In genomic region chr20:58894652-58895051, GRCh38 we compare ENCODE assay signal across 10 cellular contexts. TPM values are rescaled to one million over a fixed set of nuclear protein-coding genes. Genes with fewer than 3 reads are reported as not detected.
DNase-seq lines count a peak whose midpoint lies in the region; ATAC-seq and TF ChIP-seq lines count a peak whose summit lies in the region.
"Had no signal": no experiment of that assay in that cellular context is flagged by ENCODE, and none has a peak within 500 bp of the region (broad histone marks: within the 10 kb centered on the region; RNA-seq: fewer than 3 reads in every experiment).

No MANE protein-coding gene starts in this region.

- H3K4me1 ChIP-seq in Loucy (ENCODE audit: insufficient read depth, low read length, poor library complexity, severe bottlenecking) = peaks cover 51% of the 10 kb centered on the region

- H3K9me3 ChIP-seq in CD4-positive, alpha-beta T cell (ENCODE audit: control insufficient read depth, low read length) = no peaks in the 10 kb centered on the region
- H3K9me3 ChIP-seq in Loucy (ENCODE audit: insufficient read depth, low read depth, low read length) (no peaks in the 10 kb centered on the region), neural cell (ENCODE audit: low read length) (no peaks in the 10 kb centered on the region)

- H3F3A ChIP-seq in Loucy (ENCODE audit: low read depth) (no peaks in the 10 kb centered on the region; the same call in 1 of the 2 replicates), neural cell (ENCODE audit: insufficient read depth, low read length, poor library complexity, severe bottlenecking) (no peaks in the 10 kb centered on the region)

- CTCF ChIA-PET in CD4-positive, alpha-beta T cell (lab: Charles Lee) = interaction anchor here (1.4 kb wide), 1 partner anchor 9 kb away, joined by 3 read pairs; no protein-coding TSS in a partner anchor

- H3K27ac ChIP-seq in CD4-positive, alpha-beta T cell (ENCODE audit: low read depth, low read length) = no peak overlapping the region
- H3K27ac ChIP-seq in neural cell (ENCODE audit: low read length) = peak overlapping the region; percentile 99

- H3K4me2 ChIP-seq in Loucy (ENCODE audit: low read depth, low read length, poor library complexity, severe bottlenecking) = peak overlapping the region; percentile 97
- H3K4me2 ChIP-seq in neural cell (ENCODE audit: low read length) = peak overlapping the region; percentile 77

- DNase-seq in CD4-positive, alpha-beta T cell = no peak
- DNase-seq in chondrocyte (ENCODE audit: low spot score) = no peak
- no peak for DNase-seq in superior temporal gyrus (ENCODE audit: extremely low spot score)
- DNase-seq: activated CD8-positive, alpha-beta memory T cell treated with anti-CD3 and anti-CD28 coated beads, Interleukin-2, amount 50 U/mL, for 4 hours; foreskin melanocyte had no signal

- H3K27me3 ChIP-seq in CD4-positive, alpha-beta T cell (ENCODE audit: control insufficient read depth, insufficient read depth, low read length) = no peaks in the 10 kb centered on the region
- H3K27me3 ChIP-seq in Loucy (ENCODE audit: insufficient read depth, low read length, poor library complexity, severe bottlenecking) (no peaks in the 10 kb centered on the region), neural cell (ENCODE audit: insufficient read depth, low read depth, low read length) (no peaks in the 10 kb centered on the region)

- H4K20me1 ChIP-seq in Loucy (ENCODE audit: insufficient read depth, low read length, poor library complexity, severe bottlenecking) (peaks cover 72% of the 10 kb centered on the region), neural cell (ENCODE audit: insufficient read depth) (no peaks in the 10 kb centered on the region)

- H3K36me3 ChIP-seq in Loucy (ENCODE audit: insufficient read depth, low read length) (peaks cover 40% of the 10 kb centered on the region), neural cell (ENCODE audit: insufficient read depth, low read length) (no peaks in the 10 kb centered on the region)

- H3K9ac ChIP-seq in Loucy (ENCODE audit: low read depth, low read length, poor library complexity, severe bottlenecking) (peak overlapping the region; percentile 95), neural cell (ENCODE audit: low read length) (peak overlapping the region; percentile 100)

- peak overlapping the region; percentile 99 for H3K27ac Mint-ChIP-seq in CD4-positive, alpha-beta T cell
- H3K27ac Mint-ChIP-seq in chondrocyte (ENCODE audit: unreplicated experiment) = peak overlapping the region; percentile 86

- TF ChIP-seq EP300 in neural cell (conservative IDR thresholded peaks at IDR 0.05; ENCODE audit: poor library complexity, severe bottlenecking) = no peak

- TF ChIP-seq CTCF in CD4-positive, alpha-beta T cell (IDR thresholded peaks at IDR 0.05) = no peak
- TF ChIP-seq CTCF in Loucy (conservative IDR thresholded peaks at IDR 0.05; ENCODE audit: low read length) = no peak
- no peak for TF ChIP-seq CTCF in chondrocyte (IDR thresholded peaks at IDR 0.05)
- TF ChIP-seq CTCF in neural cell (IDR thresholded peaks at IDR 0.05; ENCODE audit: poor library complexity, severe bottlenecking) = no peak

- no peaks in the 10 kb centered on the region for H3K9me3 Mint-ChIP-seq in CD4-positive, alpha-beta T cell
- H3K9me3 Mint-ChIP-seq in chondrocyte (ENCODE audit: low read depth) = no peaks in the 10 kb centered on the region

- H3K4me3 Mint-ChIP-seq in CD4-positive, alpha-beta T cell = peak overlapping the region; percentile 90
- H3K4me3 Mint-ChIP-seq in chondrocyte (ENCODE audit: unreplicated experiment) = peak overlapping the region; percentile 97

- intact Hi-C loops in CD4-positive, alpha-beta T cell (cut with DNase I, micrococcal nuclease) = loop anchor here (5.0 to 10.0 kb wide), 5 partner anchors 88 to 1502 kb away; partner anchors contain the start of genes NELFCD (in 1 of the 2), PRELID3B (in 1 of the 2), RAB22A (in 1 of the 2) and RBM38 (in 1 of the 2)

- H3K27me3 Mint-ChIP-seq in CD4-positive, alpha-beta T cell = no peaks in the 10 kb centered on the region
- no peaks in the 10 kb centered on the region for H3K27me3 Mint-ChIP-seq in chondrocyte (ENCODE audit: low read depth)

- no peak overlapping the region for H2AFZ ChIP-seq in Loucy (ENCODE audit: low read length)
- H2AFZ ChIP-seq in neural cell (ENCODE audit: low read depth, low read length) = no peak overlapping the region

- peaks cover 85% of the 10 kb centered on the region for H3K36me3 Mint-ChIP-seq in CD4-positive, alpha-beta T cell (ENCODE audit: low read depth)
- peaks cover 4% of the 10 kb centered on the region for H3K36me3 Mint-ChIP-seq in chondrocyte (ENCODE audit: low read depth)

- H3K4me3 ChIP-seq in Loucy (ENCODE audit: low read length, poor library complexity, severe bottlenecking) (peak overlapping the region; percentile 98), neural cell (ENCODE audit: low read length) (peak overlapping the region; percentile 86)

- POLR2A ChIA-PET in CD4-positive, alpha-beta T cell (lab: Charles Lee) = interaction anchor here (0.7 kb wide), 1 partner anchor 491 kb away, joined by 4 read pairs; no protein-coding TSS in a partner anchor

- ATAC-seq in CD4-positive, alpha-beta T cell (ENCODE audit: poor library complexity) = no peak
- ATAC-seq in HG03521 (IDR thresholded peaks at IDR 0.05; ENCODE audit: unreplicated experiment) (no peak), GM21528 (IDR thresholded peaks at IDR 0.05; ENCODE audit: low FRiP score, unreplicated experiment) (no peak), GM21786 (IDR thresholded peaks at IDR 0.05; ENCODE audit: unreplicated experiment) (no peak)

- no peak for TF ChIP-seq RAD21 in neural cell (conservative IDR thresholded peaks at IDR 0.05)

- H3K4me1 Mint-ChIP-seq in CD4-positive, alpha-beta T cell (ENCODE audit: low read depth) = peaks cover 74% of the 10 kb centered on the region
- peaks cover 66% of the 10 kb centered on the region for H3K4me1 Mint-ChIP-seq in chondrocyte (ENCODE audit: low read depth)

- H3K9me2 ChIP-seq in Loucy (replicated peaks; ENCODE audit: low read depth, low read length) (no peaks in the 10 kb centered on the region), neural cell (ENCODE audit: insufficient read depth, low read length) (no peaks in the 10 kb centered on the region)

- H3K79me2 ChIP-seq in Loucy (ENCODE audit: insufficient read depth, low read length) = peaks cover 82% of the 10 kb centered on the region
- peaks cover 71% of the 10 kb centered on the region for H3K79me2 ChIP-seq in neural cell (replicated peaks; ENCODE audit: insufficient read depth, low read length)

TF ChIP-seq in neural cell, 6 proteins besides CTCF, POLR2A, EP300 and RAD21:
- TF ChIP-seq EZH2 (IDR thresholded peaks at IDR 0.05; ENCODE audit: borderline replicate concordance, insufficient read depth, low read length, poor library complexity, severe bottlenecking) = no peak
- no peak for TF ChIP-seq MXI1 (conservative IDR thresholded peaks at IDR 0.05; ENCODE audit: poor library complexity, severe bottlenecking)
- TF ChIP-seq SMC3 (conservative IDR thresholded peaks at IDR 0.05; ENCODE audit: poor library complexity) = no peak
- no peak for TF ChIP-seq REST (IDR thresholded peaks at IDR 0.05; ENCODE audit: borderline replicate concordance)
- no peak for TF ChIP-seq TAF1 (IDR thresholded peaks at IDR 0.05; ENCODE audit: low read depth)
- no peak for TF ChIP-seq POLR2AphosphoS5 (IDR thresholded peaks at IDR 0.05)

RNA-seq across cellular contexts. Expression of gene GNAS, which starts 42.1 kb away (rescaled TPM):
- 1,000 to 10,000 TPM; 1,245 to 1,317 TPM for total RNA-seq in CD4-positive, alpha-beta T cell
- 1,127 to 1,393 TPM (median 1,374 TPM) in 3 replicates for total RNA-seq in chondrocyte
- 958 and 975 TPM in 2 replicates for polyA plus RNA-seq in neural cell
- 657 and 755 TPM in 2 replicates for polyA minus RNA-seq in neural cell

RNA-seq across cellular contexts. Expression of gene GNAS-AS1, which starts 44.0 kb away (rescaled TPM):
- total RNA-seq in CD4-positive, alpha-beta T cell = not detected
- 1.1 to 2.7 TPM (median 1.7 TPM) in 3 replicates for total RNA-seq in chondrocyte
- polyA plus RNA-seq in neural cell = 0.64 TPM in 1 of 2 replicates, not detected in the other
- 0.49 and 1.3 TPM in 2 replicates for polyA minus RNA-seq in neural cell
